10 cellular contexts compared by ENCODE assay signal in genomic region chr3:172708905-172709775, GRCh38. TPM values are rescaled to one million over a fixed set of nuclear protein-coding genes. Genes with fewer than 3 reads are reported as not detected.
DNase-seq lines count a peak whose midpoint lies in the region; ATAC-seq, FAIRE-seq and TF ChIP-seq lines count a peak whose summit lies in the region.
"Had no signal": no experiment of that assay in that cellular context is flagged by ENCODE, and none has a peak within 500 bp of the region (broad histone marks: within the 10 kb centered on the region; RNA-seq: fewer than 3 reads in every experiment).

No MANE protein-coding gene starts in this region.

- DNase-seq in stimulated activated naive CD8-positive, alpha-beta T cell treated with anti-CD3 and anti-CD28 coated beads, Interleukin-15, Interleukin-2, amounts not matched to agents 100 U/mL and 50 U/mL, for 24 hours, result no peak
- DNase-seq in body of pancreas, result no peak
- DNase-seq in memory B cell (ENCODE audit: low spot score in 2 of 2), result no peak
- DNase-seq in aorta, result no peak
- no peak for DNase-seq in activated effector memory CD4-positive, alpha-beta T cell treated with Interleukin-2 at 50 U/mL for 16 hours
- DNase-seq in HTR-8/SVneo (ENCODE audit: insufficient read length, low spot score), result no peak
- DNase-seq: activated CD4-positive, alpha-beta T cell treated with anti-CD3 and anti-CD28 coated beads, Interleukin-2, amount 50 U/mL, for 1 hour; NCI-H1417 treated with DMSO at 0.1 percent for 48 hours had no signal

- H3K4me3 ChIP-seq in body of pancreas, result peak overlapping the region in 1 of 2 donors; percentile 81
- peak overlapping the region; percentile 24 to 65 for H3K4me3 ChIP-seq in aorta (ENCODE audit: low read length in 2 of 2)

- no peaks in the 10 kb centered on the region for H3K9me3 Mint-ChIP-seq in stimulated activated naive CD8-positive, alpha-beta T cell treated with anti-CD3 and anti-CD28 coated beads, Interleukin-15, Interleukin-2, amounts not matched to agents 100 ng/mL and 50 ng/mL, for 24 hours
- H3K9me3 Mint-ChIP-seq in memory B cell, result no peaks in the 10 kb centered on the region

- H3K27ac ChIP-seq in body of pancreas, result peak overlapping the region; percentile 19 to 93 (median 88)
- no peak overlapping the region for H3K27ac ChIP-seq in aorta (ENCODE audit: low read depth in 1 of 2, low read length in 2 of 2)

- no peaks in the 10 kb centered on the region for H3K9me3 ChIP-seq in body of pancreas
- no peaks in the 10 kb centered on the region for H3K9me3 ChIP-seq in aorta (ENCODE audit: control insufficient read depth, low read length)

- peak in 2 of 3 donors; percentile 14 to 22 for TF ChIP-seq POLR2A in body of pancreas (IDR thresholded peaks at IDR 0.05)

- peaks cover 21% of the 10 kb centered on the region for H3K4me1 Mint-ChIP-seq in stimulated activated naive CD8-positive, alpha-beta T cell treated with anti-CD3 and anti-CD28 coated beads, Interleukin-15, Interleukin-2, amounts not matched to agents 100 ng/mL and 50 ng/mL, for 24 hours (ENCODE audit: low read depth)
- H3K4me1 Mint-ChIP-seq in memory B cell, result peaks cover 29% of the 10 kb centered on the region

- intact Hi-C loops in body of pancreas (cut with DNase I), result no loop called here
- intact Hi-C loops in aorta (cut with DNase I), result no loop called here

- no peaks in the 10 kb centered on the region for H3K36me3 ChIP-seq in body of pancreas (replicated peaks in 1 of 2; ENCODE audit: insufficient read depth in 1 of 2, low read depth in 2 of 2)
- no peaks in the 10 kb centered on the region for H3K36me3 ChIP-seq in aorta (ENCODE audit: control insufficient read depth in 1 of 2, insufficient read depth in 2 of 2, low read length in 1 of 2)

- H3K27me3 Mint-ChIP-seq in stimulated activated naive CD8-positive, alpha-beta T cell treated with anti-CD3 and anti-CD28 coated beads, Interleukin-15, Interleukin-2, amounts not matched to agents 100 ng/mL and 50 ng/mL, for 24 hours, result no peaks in the 10 kb centered on the region
- H3K27me3 Mint-ChIP-seq in memory B cell, result no peaks in the 10 kb centered on the region

- no peak for TF ChIP-seq CTCF in body of pancreas (IDR thresholded peaks at IDR 0.05)

- no peak for ATAC-seq in stimulated activated naive CD8-positive, alpha-beta T cell treated with anti-CD3 and anti-CD28 coated beads, Interleukin-15, Interleukin-2, amounts not matched to agents 100 U/mL and 50 U/mL, for 24 hours
- no peak for ATAC-seq in body of pancreas
- ATAC-seq in memory B cell (ENCODE audit: low read depth), result no peak
- no peak for ATAC-seq in aorta (ENCODE audit: low FRiP score)
- no peak for ATAC-seq in HG03432 (IDR thresholded peaks at IDR 0.05; ENCODE audit: unreplicated experiment)

- H3K36me3 Mint-ChIP-seq in stimulated activated naive CD8-positive, alpha-beta T cell treated with anti-CD3 and anti-CD28 coated beads, Interleukin-15, Interleukin-2, amounts not matched to agents 100 ng/mL and 50 ng/mL, for 24 hours (ENCODE audit: low read depth), result no peaks in the 10 kb centered on the region
- H3K36me3 Mint-ChIP-seq in memory B cell, result no peaks in the 10 kb centered on the region

- no peak overlapping the region for H3K27ac Mint-ChIP-seq in stimulated activated naive CD8-positive, alpha-beta T cell treated with anti-CD3 and anti-CD28 coated beads, Interleukin-15, Interleukin-2, amounts not matched to agents 100 ng/mL and 50 ng/mL, for 24 hours
- H3K27ac Mint-ChIP-seq in memory B cell, result peak overlapping the region; percentile 82

- H3K4me3 Mint-ChIP-seq in stimulated activated naive CD8-positive, alpha-beta T cell treated with anti-CD3 and anti-CD28 coated beads, Interleukin-15, Interleukin-2, amounts not matched to agents 100 ng/mL and 50 ng/mL, for 24 hours, result peak overlapping the region; percentile 90
- H3K4me3 Mint-ChIP-seq in memory B cell, result peak overlapping the region; percentile 61

- no peak for FAIRE-seq in HTR-8/SVneo (lab: Jason Lieb, UNC)

- H3K4me1 ChIP-seq in body of pancreas (peaks cover 18% of the 10 kb centered on the region), aorta (ENCODE audit: control insufficient read depth in 1 of 2, insufficient read depth in 2 of 2, low read length in 2 of 2) (peaks cover 2 to 6% of the 10 kb centered on the region in 2 donors)

- WGBS in body of pancreas, 2 donors, result 54 to 62% methylated on average over 2 of the region's 2 CpGs
- WGBS in aorta, 2 donors, result 36 to 64% methylated on average over 2 of the region's 2 CpGs

- H3K27me3 ChIP-seq in body of pancreas (no peaks in the 10 kb centered on the region), aorta (ENCODE audit: control insufficient read depth in 1 of 2, insufficient read depth in 2 of 2, low read length in 1 of 2) (no peaks in the 10 kb centered on the region)

RNA-seq across cellular contexts. Expression of gene NCEH1, which starts 1.7 kb away (rescaled TPM):
- total RNA-seq in body of pancreas, result 10 to 100 TPM in 1 of 2 donors, 1 to 10 TPM in 1; 6.9 to 10.1 TPM
- 10 to 100 TPM; 10.2 to 12.5 TPM for total RNA-seq in aorta
- polyA plus RNA-seq in aorta, result 1 to 10 TPM; 2.3 to 2.8 TPM

RNA-seq across cellular contexts. Expression of gene ECT2, which starts 41.4 kb away (rescaled TPM):
- total RNA-seq in body of pancreas, result 1 to 10 TPM in 1 of 2 donors, under 1 TPM in 1; 0.99 to 1.8 TPM
- total RNA-seq in aorta, result 10 to 100 TPM in 1 of 2 donors, 1 to 10 TPM in 1; 4.1 to 10.0 TPM
- polyA plus RNA-seq in aorta, result 1 to 10 TPM; 2.8 to 7.4 TPM

Comparison
In these comparisons a context has a peak if more than half of its experiments do, and no peak if none do; other contexts are left out.
1. H3K27ac ChIP-seq: peak in body of pancreas (4 of 4); none in aorta (0 of 2).